8 cellular contexts compared by ENCODE assay signal in the genomic region with DNA sequence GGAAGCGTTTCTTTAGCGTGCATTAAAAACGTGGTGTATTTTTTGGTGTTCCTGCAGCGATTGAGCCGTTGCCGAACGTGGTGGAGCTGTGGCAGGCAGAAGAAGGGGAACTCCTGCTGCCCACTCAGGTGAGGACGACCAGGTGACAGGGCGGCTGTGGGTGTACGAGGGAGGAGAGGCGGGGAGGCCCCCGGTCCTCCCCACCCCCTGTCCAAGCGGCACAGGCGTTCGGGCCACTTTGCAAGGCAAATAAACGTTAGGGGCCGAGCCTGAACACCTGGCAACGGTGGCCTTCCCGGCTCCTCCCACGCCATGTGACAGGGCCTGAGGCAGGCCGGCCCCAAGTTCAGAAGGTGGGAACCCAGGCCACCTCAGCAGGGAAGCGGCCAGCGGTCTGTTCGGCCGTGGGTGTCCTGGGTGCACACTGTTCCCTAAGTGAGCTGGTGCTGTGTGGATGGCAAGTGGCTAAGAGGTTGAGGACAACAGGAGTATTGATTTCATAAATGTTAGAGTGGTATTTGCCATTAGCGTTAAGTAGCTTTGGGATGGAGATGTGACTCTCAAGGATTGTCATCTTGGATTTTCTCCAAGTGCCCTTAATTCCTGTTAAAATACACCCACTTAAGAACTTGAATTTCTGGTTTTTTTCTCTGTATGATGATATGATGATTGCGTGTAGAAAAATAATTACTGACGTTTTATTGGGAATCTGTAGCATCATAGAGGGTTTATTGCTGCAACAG. TPM values are rescaled to one million over a fixed set of nuclear protein-coding genes. Genes with fewer than 3 reads are reported as not detected.
A peak's percentile ranks its signal among the peaks of the same experiment; 100 is the strongest.
DNase-seq lines count a peak whose midpoint lies in the region; ATAC-seq lines count a peak whose summit lies in the region.

No MANE protein-coding gene starts in this region.

- peaks cover 41% of the 10 kb centered on the region for H3K4me1 ChIP-seq in CD8-positive, alpha-beta memory T cell (ENCODE audit: insufficient read depth, low read length)
- H3K4me1 ChIP-seq in rectal smooth muscle tissue (ENCODE audit: control insufficient read depth, insufficient read depth, low read length) = peaks cover 10% of the 10 kb centered on the region

- DNase-seq in CD8-positive, alpha-beta memory T cell = peak; percentile 23 to 65 (median 37)
- DNase-seq in NCI-H526 (lab: John Stamatoyannopoulos, UW) (peak; percentile 94 to 98), Right ventricle myocardium inferior (ENCODE audit: missing footprints) (peak; percentile 77), A172 (ENCODE audit: low spot score) (no peak)
- DNase-seq in activated T-helper 9 cell treated with anti-CD3 and anti-CD28 coated beads, Interleukin-2, amount 50 U/mL, for 16 hours (ENCODE audit: low read depth) = peak; percentile 44

- no peaks in the 10 kb centered on the region for H3K9me3 Mint-ChIP-seq in CD8-positive, alpha-beta memory T cell

- peak overlapping the region; percentile 89 to 99 (median 98) for H3K27ac Mint-ChIP-seq in CD8-positive, alpha-beta memory T cell

- H3K4me1 Mint-ChIP-seq in CD8-positive, alpha-beta memory T cell = peaks cover 55 to 63% (median 60%) of the 10 kb centered on the region in 3 donors

- peak overlapping the region; percentile 59 for H3K9ac ChIP-seq in rectal smooth muscle tissue (ENCODE audit: low read length)

- peak overlapping the region; percentile 84 for H3K4me3 ChIP-seq in CD8-positive, alpha-beta memory T cell (ENCODE audit: low read length)
- peak overlapping the region; percentile 92 for H3K4me3 ChIP-seq in rectal smooth muscle tissue (ENCODE audit: low read length)

- peak overlapping the region; percentile 94 to 98 (median 96) for H3K4me3 Mint-ChIP-seq in CD8-positive, alpha-beta memory T cell

- peaks cover 0 to 3% of the 10 kb centered on the region in 2 donors for H3K27me3 Mint-ChIP-seq in CD8-positive, alpha-beta memory T cell

- H3K36me3 Mint-ChIP-seq in CD8-positive, alpha-beta memory T cell = peaks cover 0 to 32% (median 6%) of the 10 kb centered on the region in 3 donors

- CTCF ChIA-PET in CD8-positive, alpha-beta memory T cell (lab: Charles Lee) = interaction anchor here (0.7 to 4.7 kb wide), 18 partner anchors 8 to 122 kb away, joined by 3 to 70 read pairs (median 6); no protein-coding TSS in a partner anchor

- ATAC-seq in GM19035 (IDR thresholded peaks at IDR 0.05; ENCODE audit: unreplicated experiment) (peak; percentile 59), HG03108 (IDR thresholded peaks at IDR 0.05; ENCODE audit: unreplicated experiment) (peak; percentile 63), Right ventricle myocardium inferior (peak; percentile 17)

- intact Hi-C loops in Right ventricle myocardium inferior (cut with DNase I) = loop anchor here (5.0 to 10.0 kb wide), 2 partner anchors 120 to 243 kb away; no protein-coding TSS in a partner anchor

- H3K9me3 ChIP-seq in CD8-positive, alpha-beta memory T cell (ENCODE audit: low read length) = no peaks in the 10 kb centered on the region

- H3K27me3 ChIP-seq in CD8-positive, alpha-beta memory T cell (ENCODE audit: insufficient read depth, low read length, poor library complexity, severe bottlenecking) = no peaks in the 10 kb centered on the region
- no peaks in the 10 kb centered on the region for H3K27me3 ChIP-seq in rectal smooth muscle tissue (ENCODE audit: control insufficient read depth, insufficient read depth, low read length)

- POLR2A ChIA-PET in CD8-positive, alpha-beta memory T cell (lab: Charles Lee) = interaction anchor here (1.0 to 2.2 kb wide), 11 partner anchors 11 to 107 kb away, joined by 3 to 16 read pairs (median 5); no protein-coding TSS in a partner anchor

- no peaks in the 10 kb centered on the region for H3K36me3 ChIP-seq in CD8-positive, alpha-beta memory T cell (ENCODE audit: insufficient read depth, low read length)
- no peaks in the 10 kb centered on the region for H3K36me3 ChIP-seq in rectal smooth muscle tissue (ENCODE audit: control insufficient read depth, insufficient read depth, low read length)

- peak overlapping the region; percentile 77 for H3K27ac ChIP-seq in CD8-positive, alpha-beta memory T cell (ENCODE audit: low read depth, low read length)
- peak overlapping the region; percentile 78 for H3K27ac ChIP-seq in rectal smooth muscle tissue (ENCODE audit: low read depth, low read length)

RNA-seq across cellular contexts. Expression of a gene that starts 1.2 kb away (rescaled TPM):
- 10 to 100 TPM; 28.1 to 29.6 TPM for total RNA-seq in CD8-positive, alpha-beta memory T cell
- 28.6 TPM for polyA plus RNA-seq in CD8-positive, alpha-beta memory T cell
- 14.4 TPM for total RNA-seq in Right ventricle myocardium inferior
- 8.6 and 9.0 TPM in 2 replicates for total RNA-seq in A172 (2014; rRNA removed; shearing (Covaris generic))
